In the genomic region with DNA sequence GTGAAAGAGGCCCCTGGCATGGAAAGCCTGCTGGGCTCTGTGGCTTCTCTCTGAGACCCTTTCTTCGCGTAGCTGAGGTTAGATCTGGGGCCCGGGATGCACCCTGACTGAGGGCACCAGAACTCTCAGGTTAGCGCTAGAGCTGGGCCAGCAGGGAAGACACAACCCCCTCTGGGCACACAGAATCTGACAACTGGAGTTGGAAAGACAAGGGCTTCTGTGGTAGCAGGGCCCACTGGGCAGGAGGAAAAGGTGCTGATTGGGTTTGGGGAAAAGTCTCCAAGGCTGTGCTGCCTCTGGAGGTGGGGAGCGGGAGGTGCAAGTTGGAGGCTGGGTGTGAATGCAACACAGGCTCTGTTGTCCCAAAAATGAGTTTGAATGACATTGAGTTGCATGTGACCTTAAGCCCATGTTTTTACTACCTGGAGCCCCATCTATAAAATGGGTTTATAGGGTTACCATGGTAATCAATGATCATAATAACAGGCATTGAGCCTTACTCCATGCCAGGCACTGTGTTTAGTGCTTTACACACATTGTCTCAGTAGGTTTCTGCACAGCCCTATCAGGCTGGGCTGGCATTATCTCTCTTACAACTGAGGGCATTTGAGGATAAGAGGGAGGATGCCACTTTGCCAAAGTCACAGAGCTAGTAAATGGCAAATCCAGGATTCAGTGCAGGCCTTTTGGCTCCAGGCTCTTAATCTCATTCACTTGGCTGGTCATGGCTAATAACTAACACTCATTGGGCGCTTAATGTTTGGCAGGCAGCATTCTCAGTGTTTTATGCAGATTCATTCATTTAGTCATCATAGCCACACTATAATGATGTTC, we compare ENCODE assay signal across 8 cellular contexts. TPM values are rescaled to one million over a fixed set of nuclear protein-coding genes. Genes with fewer than 3 reads are reported as not detected.
A peak's percentile ranks its signal among the peaks of the same experiment; 100 is the strongest.
DNase-seq lines count a peak whose midpoint lies in the region; ATAC-seq and TF ChIP-seq lines count a peak whose summit lies in the region.

No MANE protein-coding gene starts in this region.

- H3K4me3 ChIP-seq in RWPE2 (ENCODE audit: severe bottlenecking) = no peak overlapping the region
- no peak overlapping the region for H3K4me3 ChIP-seq in fibroblast of mammary gland (ENCODE audit: control insufficient read depth, low read depth, low read length)

- ATAC-seq in RWPE2 (ENCODE audit: low read depth) (peak; percentile 61), HG03045 (IDR thresholded peaks at IDR 0.05; ENCODE audit: unreplicated experiment) (no peak)

- no peaks in the 10 kb centered on the region for H3K27me3 ChIP-seq in RWPE2 (ENCODE audit: insufficient read depth, poor library complexity, severe bottlenecking)

- H3K36me3 ChIP-seq in RWPE2 (ENCODE audit: low read depth) = no peaks in the 10 kb centered on the region

- no peak overlapping the region for H3K27ac ChIP-seq in RWPE2 (ENCODE audit: poor library complexity, severe bottlenecking)

- TF ChIP-seq CTCF in RWPE2 (IDR thresholded peaks at IDR 0.05; ENCODE audit: poor library complexity, severe bottlenecking) (peak; percentile 55), fibroblast of mammary gland (conservative IDR thresholded peaks at IDR 0.05; ENCODE audit: control insufficient read depth, insufficient read depth, low read depth, low read length) (peak; percentile 52)

- no peaks in the 10 kb centered on the region for H3K4me1 ChIP-seq in RWPE2 (ENCODE audit: insufficient read depth, poor library complexity, severe bottlenecking)

- H3K9me3 ChIP-seq in RWPE2 (ENCODE audit: severe bottlenecking) = no peaks in the 10 kb centered on the region

- peak; percentile 64 for DNase-seq in activated effector memory CD4-positive, alpha-beta T cell treated with anti-CD3 and anti-CD28 coated beads, Interleukin-2, amount 50 U/mL, for 16 hours
- no peak for DNase-seq in activated effector memory CD4-positive, alpha-beta T cell treated with Interleukin-2 at 50 U/mL for 16 hours
- DNase-seq in RWPE2 (ENCODE audit: low spot score) (peak; percentile 29), fibroblast of mammary gland (ENCODE audit: low read depth) (no peak), NCI-H774 (lab: John Stamatoyannopoulos, UW) (no peak), occipital lobe (lab: John Stamatoyannopoulos, UW) (no peak)
- peak; percentile 55 for DNase-seq in stimulated activated CD8-positive, alpha-beta memory T cell treated with anti-CD3 and anti-CD28 coated beads, Interleukin-4, amount 100 ng/mL, for 48 hours

RNA-seq across cellular contexts. Expression of a gene that starts 9.5 kb away (rescaled TPM):
- total RNA-seq in occipital lobe = 15.4 TPM

RNA-seq across cellular contexts. Expression of a gene that starts 16.1 kb away (rescaled TPM):
- 24.0 TPM for total RNA-seq in occipital lobe

Comparison
In these comparisons a context has a peak if more than half of its experiments do, and no peak if none do; other contexts are left out.
1. DNase-seq: peak in activated effector memory CD4-positive, alpha-beta T cell treated with anti-CD3 and anti-CD28 coated beads, Interleukin-2, amount 50 U/mL, for 16 hours (single experiment), RWPE2 (single experiment) and stimulated activated CD8-positive, alpha-beta memory T cell treated with anti-CD3 and anti-CD28 coated beads, Interleukin-4, amount 100 ng/mL, for 48 hours (single experiment); none in activated effector memory CD4-positive, alpha-beta T cell treated with Interleukin-2 at 50 U/mL for 16 hours (single experiment), fibroblast of mammary gland (single experiment), NCI-H774 (single experiment) and occipital lobe (single experiment).